Comparison of ENCODE assay signal across 1 cellular context in genomic region chr7:2354173-2355078, GRCh38.
TF ChIP-seq lines count a peak whose summit lies in the region.

TSS of gene EIF3B (plus strand) at chr7:2354827. CDS start at chr7:2354922, 95 bp downstream.

TF ChIP-seq in GM12878, 131 proteins besides CTCF, POLR2A, EP300 and RAD21 (continued from another document and continues in another):
- TF ChIP-seq SP1 (IDR thresholded peaks at IDR 0.05; ENCODE audit: low read depth, low read length) (peak; percentile 74), E2F8 (IDR thresholded peaks at IDR 0.05; ENCODE audit: low read depth, partially characterized antibody) (peak; percentile 60), NR2C1 (IDR thresholded peaks at IDR 0.05) (peak; percentile 38; the same call in 1 of the 2 replicates), SREBF1 (IDR thresholded peaks at IDR 0.05; ENCODE audit: low read length) (peak; percentile 95), SMAD1 (IDR thresholded peaks at IDR 0.05; ENCODE audit: low read depth, partially characterized antibody) (no peak), TCF7 (IDR thresholded peaks at IDR 0.05; ENCODE audit: borderline replicate concordance) (no peak), DPF2 (IDR thresholded peaks at IDR 0.05) (peak; percentile 71), ZSCAN29 (IDR thresholded peaks at IDR 0.05) (no peak), BRCA1 (IDR thresholded peaks at IDR 0.05; ENCODE audit: low read depth, low read length) (peak; percentile 48), TARDBP (IDR thresholded peaks at IDR 0.05; ENCODE audit: borderline replicate concordance) (no peak), KDM1A (IDR thresholded peaks at IDR 0.05; ENCODE audit: borderline replicate concordance) (no peak), GABPA (IDR thresholded peaks at IDR 0.05; ENCODE audit: low read depth) (no peak), BHLHE40 (IDR thresholded peaks at IDR 0.05; ENCODE audit: borderline replicate concordance in 1 of 2, low read depth in 2 of 2, low read length in 1 of 2) (peak; percentile 95 to 99), SRF (IDR thresholded peaks at IDR 0.05; ENCODE audit: low read depth in 2 of 2, low read length in 2 of 2) (0 out of 4 replicates have a peak, but pooled peaks of 1 of the 2 experiments have one; percentile 30), MXI1 (IDR thresholded peaks at IDR 0.05; ENCODE audit: low read depth, low read length) (peak; percentile 93), JUND (IDR thresholded peaks at IDR 0.05; ENCODE audit: low read depth, low read length) (peak; percentile 97), STAT1 (conservative IDR thresholded peaks at IDR 0.05) (peak; percentile 86), ELK1 (IDR thresholded peaks at IDR 0.05; ENCODE audit: low read depth, low read length) (peak; percentile 52), STAT3 (IDR thresholded peaks at IDR 0.05; ENCODE audit: low read depth, low read length) (peak; percentile 34; the same call in 1 of the 2 replicates), POU2F2 (IDR thresholded peaks at IDR 0.05; ENCODE audit: borderline replicate concordance, low read depth, low read length) (peak; percentile 94), JUNB (IDR thresholded peaks at IDR 0.05) (no peak), ESRRA (IDR thresholded peaks at IDR 0.05; ENCODE audit: low read length) (no peak), SIN3A (IDR thresholded peaks at IDR 0.05; ENCODE audit: low read depth, low read length) (peak; percentile 88; the same call in 1 of the 2 replicates), MLLT1 (IDR thresholded peaks at IDR 0.05) (peak; percentile 83), IRF4 (IDR thresholded peaks at IDR 0.05; ENCODE audit: low read depth, low read length) (0 out of 2 replicates have a peak, but pooled peaks have one; percentile 45), MEF2B (IDR thresholded peaks at IDR 0.05; ENCODE audit: partially characterized antibody, poor library complexity, severe bottlenecking) (no peak), ETV6 (conservative IDR thresholded peaks at IDR 0.05 in 1 of 2, IDR thresholded peaks at IDR 0.05 in 1 of 2; ENCODE audit: borderline replicate concordance in 1 of 2, low read depth in 1 of 2) (0 out of 4 replicates have a peak, but pooled peaks of 1 of the 2 experiments have one; percentile 4), ZBTB11 (CRISPR knock-in tag; IDR thresholded peaks at IDR 0.05) (no peak), NFYA (IDR thresholded peaks at IDR 0.05; ENCODE audit: borderline replicate concordance, low read depth, low read length) (no peak), RELA (IDR thresholded peaks at IDR 0.05; ENCODE audit: borderline replicate concordance, partially characterized antibody) (peak; percentile 93), TBL1XR1 (IDR thresholded peaks at IDR 0.05; ENCODE audit: low read depth, low read length) (peak; percentile 68; the same call in 1 of the 2 replicates), LARP7 (IDR thresholded peaks at IDR 0.05) (peak; percentile 92), SUZ12 (IDR thresholded peaks at IDR 0.05; ENCODE audit: unreplicated experiment) (no peak)
- TF ChIP-seq, protein P1, sequence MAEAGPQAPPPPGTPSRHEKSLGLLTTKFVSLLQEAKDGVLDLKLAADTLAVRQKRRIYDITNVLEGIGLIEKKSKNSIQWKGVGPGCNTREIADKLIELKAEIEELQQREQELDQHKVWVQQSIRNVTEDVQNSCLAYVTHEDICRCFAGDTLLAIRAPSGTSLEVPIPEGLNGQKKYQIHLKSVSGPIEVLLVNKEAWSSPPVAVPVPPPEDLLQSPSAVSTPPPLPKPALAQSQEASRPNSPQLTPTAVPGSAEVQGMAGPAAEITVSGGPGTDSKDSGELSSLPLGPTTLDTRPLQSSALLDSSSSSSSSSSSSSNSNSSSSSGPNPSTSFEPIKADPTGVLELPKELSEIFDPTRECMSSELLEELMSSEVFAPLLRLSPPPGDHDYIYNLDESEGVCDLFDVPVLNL (IDR thresholded peaks at IDR 0.05; ENCODE audit: low read depth, low read length) = peak; percentile 67; the same call in 1 of the 2 replicates
- TF ChIP-seq, protein P2, sequence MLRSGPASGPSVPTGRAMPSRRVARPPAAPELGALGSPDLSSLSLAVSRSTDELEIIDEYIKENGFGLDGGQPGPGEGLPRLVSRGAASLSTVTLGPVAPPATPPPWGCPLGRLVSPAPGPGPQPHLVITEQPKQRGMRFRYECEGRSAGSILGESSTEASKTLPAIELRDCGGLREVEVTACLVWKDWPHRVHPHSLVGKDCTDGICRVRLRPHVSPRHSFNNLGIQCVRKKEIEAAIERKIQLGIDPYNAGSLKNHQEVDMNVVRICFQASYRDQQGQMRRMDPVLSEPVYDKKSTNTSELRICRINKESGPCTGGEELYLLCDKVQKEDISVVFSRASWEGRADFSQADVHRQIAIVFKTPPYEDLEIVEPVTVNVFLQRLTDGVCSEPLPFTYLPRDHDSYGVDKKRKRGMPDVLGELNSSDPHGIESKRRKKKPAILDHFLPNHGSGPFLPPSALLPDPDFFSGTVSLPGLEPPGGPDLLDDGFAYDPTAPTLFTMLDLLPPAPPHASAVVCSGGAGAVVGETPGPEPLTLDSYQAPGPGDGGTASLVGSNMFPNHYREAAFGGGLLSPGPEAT (IDR thresholded peaks at IDR 0.05; ENCODE audit: low read depth) = peak; percentile 100
- TF ChIP-seq, protein P3, sequence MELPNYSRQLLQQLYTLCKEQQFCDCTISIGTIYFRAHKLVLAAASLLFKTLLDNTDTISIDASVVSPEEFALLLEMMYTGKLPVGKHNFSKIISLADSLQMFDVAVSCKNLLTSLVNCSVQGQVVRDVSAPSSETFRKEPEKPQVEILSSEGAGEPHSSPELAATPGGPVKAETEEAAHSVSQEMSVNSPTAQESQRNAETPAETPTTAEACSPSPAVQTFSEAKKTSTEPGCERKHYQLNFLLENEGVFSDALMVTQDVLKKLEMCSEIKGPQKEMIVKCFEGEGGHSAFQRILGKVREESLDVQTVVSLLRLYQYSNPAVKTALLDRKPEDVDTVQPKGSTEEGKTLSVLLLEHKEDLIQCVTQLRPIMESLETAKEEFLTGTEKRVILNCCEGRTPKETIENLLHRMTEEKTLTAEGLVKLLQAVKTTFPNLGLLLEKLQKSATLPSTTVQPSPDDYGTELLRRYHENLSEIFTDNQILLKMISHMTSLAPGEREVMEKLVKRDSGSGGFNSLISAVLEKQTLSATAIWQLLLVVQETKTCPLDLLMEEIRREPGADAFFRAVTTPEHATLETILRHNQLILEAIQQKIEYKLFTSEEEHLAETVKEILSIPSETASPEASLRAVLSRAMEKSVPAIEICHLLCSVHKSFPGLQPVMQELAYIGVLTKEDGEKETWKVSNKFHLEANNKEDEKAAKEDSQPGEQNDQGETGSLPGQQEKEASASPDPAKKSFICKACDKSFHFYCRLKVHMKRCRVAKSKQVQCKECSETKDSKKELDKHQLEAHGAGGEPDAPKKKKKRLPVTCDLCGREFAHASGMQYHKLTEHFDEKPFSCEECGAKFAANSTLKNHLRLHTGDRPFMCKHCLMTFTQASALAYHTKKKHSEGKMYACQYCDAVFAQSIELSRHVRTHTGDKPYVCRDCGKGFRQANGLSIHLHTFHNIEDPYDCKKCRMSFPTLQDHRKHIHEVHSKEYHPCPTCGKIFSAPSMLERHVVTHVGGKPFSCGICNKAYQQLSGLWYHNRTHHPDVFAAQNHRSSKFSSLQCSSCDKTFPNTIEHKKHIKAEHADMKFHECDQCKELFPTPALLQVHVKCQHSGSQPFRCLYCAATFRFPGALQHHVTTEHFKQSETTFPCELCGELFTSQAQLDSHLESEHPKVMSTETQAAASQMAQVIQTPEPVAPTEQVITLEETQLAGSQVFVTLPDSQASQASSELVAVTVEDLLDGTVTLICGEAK (IDR thresholded peaks at IDR 0.05; ENCODE audit: borderline replicate concordance) = peak; percentile 67; the same call in 1 of the 2 replicates
- TF ChIP-seq, protein P4, sequence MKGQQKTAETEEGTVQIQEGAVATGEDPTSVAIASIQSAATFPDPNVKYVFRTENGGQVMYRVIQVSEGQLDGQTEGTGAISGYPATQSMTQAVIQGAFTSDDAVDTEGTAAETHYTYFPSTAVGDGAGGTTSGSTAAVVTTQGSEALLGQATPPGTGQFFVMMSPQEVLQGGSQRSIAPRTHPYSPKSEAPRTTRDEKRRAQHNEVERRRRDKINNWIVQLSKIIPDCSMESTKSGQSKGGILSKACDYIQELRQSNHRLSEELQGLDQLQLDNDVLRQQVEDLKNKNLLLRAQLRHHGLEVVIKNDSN (IDR thresholded peaks at IDR 0.05; ENCODE audit: borderline replicate concordance, extremely low read length, insufficient read depth, low read depth, low read length) = peak; percentile 50
- TF ChIP-seq, protein P5, sequence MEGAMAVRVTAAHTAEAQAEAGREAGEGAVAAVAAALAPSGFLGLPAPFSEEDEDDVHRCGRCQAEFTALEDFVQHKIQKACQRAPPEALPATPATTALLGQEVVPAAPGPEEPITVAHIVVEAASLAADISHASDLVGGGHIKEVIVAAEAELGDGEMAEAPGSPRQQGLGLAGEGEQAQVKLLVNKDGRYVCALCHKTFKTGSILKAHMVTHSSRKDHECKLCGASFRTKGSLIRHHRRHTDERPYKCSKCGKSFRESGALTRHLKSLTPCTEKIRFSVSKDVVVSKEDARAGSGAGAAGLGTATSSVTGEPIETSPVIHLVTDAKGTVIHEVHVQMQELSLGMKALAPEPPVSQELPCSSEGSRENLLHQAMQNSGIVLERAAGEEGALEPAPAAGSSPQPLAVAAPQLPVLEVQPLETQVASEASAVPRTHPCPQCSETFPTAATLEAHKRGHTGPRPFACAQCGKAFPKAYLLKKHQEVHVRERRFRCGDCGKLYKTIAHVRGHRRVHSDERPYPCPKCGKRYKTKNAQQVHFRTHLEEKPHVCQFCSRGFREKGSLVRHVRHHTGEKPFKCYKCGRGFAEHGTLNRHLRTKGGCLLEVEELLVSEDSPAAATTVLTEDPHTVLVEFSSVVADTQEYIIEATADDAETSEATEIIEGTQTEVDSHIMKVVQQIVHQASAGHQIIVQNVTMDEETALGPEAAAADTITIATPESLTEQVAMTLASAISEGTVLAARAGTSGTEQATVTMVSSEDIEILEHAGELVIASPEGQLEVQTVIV (IDR thresholded peaks at IDR 0.05; ENCODE audit: borderline replicate concordance, partially characterized antibody) = peak; percentile 94
- TF ChIP-seq, protein P6, sequence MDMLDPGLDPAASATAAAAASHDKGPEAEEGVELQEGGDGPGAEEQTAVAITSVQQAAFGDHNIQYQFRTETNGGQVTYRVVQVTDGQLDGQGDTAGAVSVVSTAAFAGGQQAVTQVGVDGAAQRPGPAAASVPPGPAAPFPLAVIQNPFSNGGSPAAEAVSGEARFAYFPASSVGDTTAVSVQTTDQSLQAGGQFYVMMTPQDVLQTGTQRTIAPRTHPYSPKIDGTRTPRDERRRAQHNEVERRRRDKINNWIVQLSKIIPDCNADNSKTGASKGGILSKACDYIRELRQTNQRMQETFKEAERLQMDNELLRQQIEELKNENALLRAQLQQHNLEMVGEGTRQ (IDR thresholded peaks at IDR 0.05; ENCODE audit: borderline replicate concordance, low read depth, low read length) = no peak
